17 cellular contexts compared by ENCODE assay signal in the genomic region with DNA sequence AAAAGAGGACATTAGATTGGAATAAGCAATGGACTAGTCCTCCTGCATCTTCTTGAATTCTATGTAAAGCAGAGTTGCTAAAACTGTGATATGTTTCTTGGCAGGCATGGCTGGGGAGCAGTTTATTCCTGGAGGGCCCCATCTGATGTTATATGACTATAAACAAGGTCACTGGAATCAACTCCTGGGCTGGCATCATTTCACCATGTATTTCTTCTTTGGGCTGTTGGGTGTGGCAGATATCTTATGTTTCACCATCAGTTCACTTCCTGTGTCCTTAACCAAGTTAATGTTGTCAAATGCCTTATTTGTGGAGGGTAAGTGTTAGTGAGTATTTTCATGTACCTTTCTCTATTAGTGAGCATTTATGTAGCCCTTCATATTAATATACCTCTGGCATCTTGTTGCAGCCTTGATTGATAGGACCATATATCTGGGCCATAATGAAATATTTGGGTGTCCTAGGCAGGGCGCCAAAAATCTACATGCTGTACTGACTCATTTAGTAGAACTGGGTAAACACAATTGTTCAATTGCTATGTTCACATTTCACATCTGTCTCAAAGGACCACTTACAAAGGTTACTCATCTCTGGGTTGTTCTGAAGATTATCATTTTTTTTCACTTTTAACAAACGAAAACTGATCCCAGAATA. TPM values are rescaled to one million over a fixed set of nuclear protein-coding genes. Genes with fewer than 3 reads are reported as not detected.
DNase-seq lines count a peak whose midpoint lies in the region; ATAC-seq lines count a peak whose summit lies in the region.
"Had no signal": no experiment of that assay in that cellular context is flagged by ENCODE, and none has a peak within 500 bp of the region (broad histone marks: within the 10 kb centered on the region; RNA-seq: fewer than 3 reads in every experiment).

No MANE protein-coding gene starts in this region.

- intact Hi-C loops in right cardiac atrium (cut with DNase I) = no loop called here

- H2AK5ac ChIP-seq in mesendoderm (ENCODE audit: low read length) = no peak overlapping the region

- H2BK15ac ChIP-seq in mesendoderm (replicated peaks; ENCODE audit: low read depth) = peak overlapping the region; percentile 23

- H3K27me3 ChIP-seq in mesendoderm (ENCODE audit: insufficient read depth, low read length, poor library complexity) (no peaks in the 10 kb centered on the region), right cardiac atrium (ENCODE audit: control insufficient read depth, insufficient read depth) (no peaks in the 10 kb centered on the region)
- H3K27me3 ChIP-seq: adrenal gland, heart right ventricle, right lobe of liver, stomach had no signal

- H3K27ac ChIP-seq in mesendoderm (ENCODE audit: low read depth, low read length) (no peak overlapping the region), right cardiac atrium (ENCODE audit: low read length) (no peak overlapping the region)
- H3K27ac ChIP-seq: adrenal gland, heart right ventricle, right lobe of liver, stomach had no signal

- no peaks in the 10 kb centered on the region for H3K36me3 ChIP-seq in mesendoderm (ENCODE audit: control insufficient read depth, insufficient read depth, low read length)
- H3K36me3 ChIP-seq: adrenal gland, heart right ventricle, stomach had no signal

- ATAC-seq in GM21515 (IDR thresholded peaks at IDR 0.05; ENCODE audit: unreplicated experiment) = no peak
- ATAC-seq in right cardiac atrium = no peak
- ATAC-seq: heart right ventricle, left lobe of liver, right lobe of liver had no signal

- no peaks in the 10 kb centered on the region for H3K4me1 ChIP-seq in mesendoderm (ENCODE audit: control insufficient read depth, low read depth, low read length)
- H3K4me1 ChIP-seq in right cardiac atrium (ENCODE audit: control insufficient read depth, insufficient read depth, low read length) = no peaks in the 10 kb centered on the region
- H3K4me1 ChIP-seq: adrenal gland had no signal

- no peak overlapping the region for H3K23ac ChIP-seq in mesendoderm (ENCODE audit: low read length)

- H3K56ac ChIP-seq in mesendoderm (ENCODE audit: low read length) = no peak overlapping the region

- H3K9me3 ChIP-seq in right cardiac atrium (ENCODE audit: control insufficient read depth, low read length) = no peaks in the 10 kb centered on the region
- H3K9me3 ChIP-seq: adrenal gland, heart right ventricle, right lobe of liver, stomach had no signal

- no peak overlapping the region for H3K18ac ChIP-seq in mesendoderm (ENCODE audit: low read length)

- no CpG with 5 or more reads among the region's 2 CpGs for WGBS in mesendoderm (ENCODE audit: extremely low coverage, insufficient coverage, low lambda C conversion rate)
- 75% methylated on average over 2 of the region's 2 CpGs for WGBS in right cardiac atrium

- peak; percentile 71 for DNase-seq in Daoy (ENCODE audit: low read depth)
- DNase-seq in M059J (ENCODE audit: low read depth) = peak; percentile 49
- peak; percentile 15 for DNase-seq in brain pericyte (ENCODE audit: low read depth, low spot score)
- DNase-seq in mesendoderm = no peak
- DNase-seq in activated naive CD4-positive, alpha-beta T cell (lab: John Stamatoyannopoulos, UW) = no peak
- DNase-seq in SIG-M5 treated with dmso at 0.1 percent for 504 hours (lab: John Stamatoyannopoulos, UW; ENCODE audit: unreplicated experiment) = no peak
- no peak for DNase-seq in right cardiac atrium
- DNase-seq: activated CD4-positive, alpha-beta T cell treated with anti-CD3 and anti-CD28 coated beads for 1 hour; adrenal gland; CD4-positive, alpha-beta T cell; heart right ventricle; NCI-H2029 treated with DMSO at 0.1 percent for 48 hours; nephron progenitor cell; right lobe of liver; stomach had no signal

- no peak overlapping the region for H3K4ac ChIP-seq in mesendoderm (ENCODE audit: low read depth, low read length)

- no peak overlapping the region for H2BK5ac ChIP-seq in mesendoderm (ENCODE audit: low read length)

- H2BK120ac ChIP-seq in mesendoderm (ENCODE audit: low read depth, low read length) = no peak overlapping the region

- H3K79me2 ChIP-seq in mesendoderm (ENCODE audit: control insufficient read depth, insufficient read depth, low read length) = no peaks in the 10 kb centered on the region

- H4K5ac ChIP-seq in mesendoderm (ENCODE audit: low read length) = no peak overlapping the region

- H3K4me2 ChIP-seq in mesendoderm (ENCODE audit: low read length) = no peak overlapping the region

- H3K4me3 ChIP-seq in mesendoderm (ENCODE audit: low read length) (no peak overlapping the region), right cardiac atrium (ENCODE audit: low read length) (no peak overlapping the region)
- H3K4me3 ChIP-seq: adrenal gland, heart right ventricle, right lobe of liver, stomach had no signal

- no peaks in the 10 kb centered on the region for H3K79me1 ChIP-seq in mesendoderm (ENCODE audit: low read length)

- no peak overlapping the region for H4K8ac ChIP-seq in mesendoderm (ENCODE audit: low read depth, low read length)

- no peak overlapping the region for H3K9ac ChIP-seq in mesendoderm (ENCODE audit: low read length)

RNA-seq across cellular contexts. Expression of a gene that starts 52.6 kb away (rescaled TPM):
- not detected in 2 replicates for total RNA-seq in Daoy (2014; rRNA removed; shearing (Covaris generic))
- total RNA-seq in M059J (2014; rRNA removed; shearing (Covaris generic)) = not detected in 2 replicates
- polyA plus RNA-seq in mesendoderm (2013, experiment 1 of 2) = not detected
- polyA plus RNA-seq in mesendoderm (2013, experiment 2 of 2) = 0.01 TPM
- total RNA-seq in right cardiac atrium = not detected
- not detected for polyA plus RNA-seq in right cardiac atrium
- total RNA-seq: adrenal gland; CD4-positive, alpha-beta T cell had no signal
- polyA plus RNA-seq: adrenal gland, heart right ventricle, stomach had no signal

Comparison
In these comparisons a context has a peak if more than half of its experiments do, and no peak if none do; other contexts are left out.
1. DNase-seq: peak in Daoy (single experiment), M059J (single experiment) and brain pericyte (single experiment); none in mesendoderm (single experiment), activated naive CD4-positive, alpha-beta T cell (0 of 4), SIG-M5 treated with dmso at 0.1 percent for 504 hours (single experiment) and right cardiac atrium (0 of 3).